16 cellular contexts compared by ENCODE assay signal in the genomic region with DNA sequence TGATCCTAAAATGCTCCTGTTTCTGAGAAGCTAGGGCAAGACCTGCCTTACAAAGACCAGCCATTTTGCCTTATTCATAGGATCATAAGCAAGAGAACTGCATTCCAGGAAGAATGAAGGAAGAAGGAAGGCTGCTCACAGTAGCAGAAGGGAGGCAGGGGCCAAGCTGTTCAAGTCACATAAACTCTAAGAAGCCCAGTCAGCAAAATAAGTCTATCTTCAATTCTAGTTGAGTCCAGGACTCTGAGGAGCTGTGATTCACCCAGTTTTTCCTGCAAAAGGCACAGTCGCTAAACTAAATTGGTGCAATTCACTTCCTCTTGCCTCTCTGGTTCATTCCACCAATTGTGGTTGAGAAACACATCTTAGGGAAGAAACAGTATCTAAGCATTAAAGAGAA.
"Had no signal": no experiment of that assay in that cellular context is flagged by ENCODE, and none has a peak within 500 bp of the region (broad histone marks: within the 10 kb centered on the region; RNA-seq: fewer than 3 reads in every experiment).

No MANE protein-coding gene starts in this region.

- H3K27ac ChIP-seq: esophagus squamous epithelium had no signal

- H3K9me3 ChIP-seq: esophagus squamous epithelium had no signal

- H3K27me3 Mint-ChIP-seq: activated CD4-positive, alpha-beta memory T cell treated with anti-CD3 and anti-CD28 coated beads, Interleukin-2, amount 10 ng/mL, durations not matched to agents 7 days and 5 days; activated CD8-positive, alpha-beta memory T cell treated with anti-CD3 and anti-CD28 coated beads, Interleukin-2, amount 10 ng/mL, durations not matched to agents 7 days and 5 days; activated naive CD8-positive, alpha-beta T cell treated with anti-CD3 and anti-CD28 coated beads for 36 hours; activated T-helper 17 cell treated with anti-CD3 and anti-CD28 coated beads, Interleukin-2, amount 50 U/mL, for 72 hours; effector memory CD8-positive, alpha-beta T cell had no signal

- DNase-seq: activated CD4-positive, alpha-beta memory T cell treated with anti-CD3 and anti-CD28 coated beads, Interleukin-2, amount 10 ng/mL, durations not matched to agents 7 days and 5 days; activated CD8-positive, alpha-beta memory T cell treated with anti-CD3 and anti-CD28 coated beads, Interleukin-2, amount 10 ng/mL, durations not matched to agents 7 days and 5 days; activated naive CD4-positive, alpha-beta T cell; activated naive CD8-positive, alpha-beta T cell treated with anti-CD3 and anti-CD28 coated beads for 36 hours; amniotic stem cell; dermis blood vessel endothelial cell; effector memory CD8-positive, alpha-beta T cell; esophagus squamous epithelium; mesendoderm; nucleus accumbens; posterior cingulate gyrus; stimulated activated CD8-positive, alpha-beta memory T cell treated with anti-CD3 and anti-CD28 coated beads, Interleukin-4, amount 100 ng/mL, for 48 hours; stimulated activated naive CD4-positive, alpha-beta T cell had no signal

- H3K27me3 ChIP-seq: esophagus squamous epithelium had no signal

- ATAC-seq: activated CD8-positive, alpha-beta memory T cell treated with anti-CD3 and anti-CD28 coated beads, Interleukin-2, amount 10 ng/mL, durations not matched to agents 7 days and 5 days; activated T-helper 17 cell treated with anti-CD3 and anti-CD28 coated beads, Interleukin-2, amount 50 U/mL, for 72 hours; effector memory CD8-positive, alpha-beta T cell had no signal

- H3K4me1 Mint-ChIP-seq: activated CD8-positive, alpha-beta memory T cell treated with anti-CD3 and anti-CD28 coated beads, Interleukin-2, amount 10 ng/mL, durations not matched to agents 7 days and 5 days; nephron had no signal

- FAIRE-seq: TTC549 had no signal

- H3K4me3 ChIP-seq: esophagus squamous epithelium had no signal

- H3K9me3 Mint-ChIP-seq: activated CD4-positive, alpha-beta memory T cell treated with anti-CD3 and anti-CD28 coated beads, Interleukin-2, amount 10 ng/mL, durations not matched to agents 7 days and 5 days; effector memory CD8-positive, alpha-beta T cell; nephron had no signal

- H3K4me3 Mint-ChIP-seq: activated CD4-positive, alpha-beta memory T cell treated with anti-CD3 and anti-CD28 coated beads, Interleukin-2, amount 10 ng/mL, durations not matched to agents 7 days and 5 days; activated CD8-positive, alpha-beta memory T cell treated with anti-CD3 and anti-CD28 coated beads, Interleukin-2, amount 10 ng/mL, durations not matched to agents 7 days and 5 days; activated naive CD8-positive, alpha-beta T cell treated with anti-CD3 and anti-CD28 coated beads for 36 hours; activated T-helper 17 cell treated with anti-CD3 and anti-CD28 coated beads, Interleukin-2, amount 50 U/mL, for 72 hours; effector memory CD8-positive, alpha-beta T cell; nephron had no signal

- H3K4me1 ChIP-seq: esophagus squamous epithelium had no signal

- H3K27ac Mint-ChIP-seq: activated CD4-positive, alpha-beta memory T cell treated with anti-CD3 and anti-CD28 coated beads, Interleukin-2, amount 10 ng/mL, durations not matched to agents 7 days and 5 days; activated CD8-positive, alpha-beta memory T cell treated with anti-CD3 and anti-CD28 coated beads, Interleukin-2, amount 10 ng/mL, durations not matched to agents 7 days and 5 days; activated naive CD8-positive, alpha-beta T cell treated with anti-CD3 and anti-CD28 coated beads for 36 hours; nephron had no signal
